In the genomic region with DNA sequence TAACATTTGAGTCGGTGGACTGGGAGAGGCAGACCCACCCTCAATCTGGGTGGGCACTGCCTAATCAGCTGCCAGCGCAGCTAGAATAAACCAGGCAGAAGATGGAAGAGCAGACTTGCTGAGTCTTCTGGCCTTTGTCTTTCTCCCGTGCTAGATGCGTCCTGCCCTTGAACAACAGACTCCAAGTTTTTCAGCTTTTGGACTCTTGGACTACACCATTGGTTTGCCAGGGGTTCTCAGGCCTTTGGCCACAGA, we compare ENCODE assay signal across 35 cellular contexts.
"Had no signal": no experiment of that assay in that cellular context is flagged by ENCODE, and none has a peak within 500 bp of the region (broad histone marks: within the 10 kb centered on the region; RNA-seq: fewer than 3 reads in every experiment).

No MANE protein-coding gene starts in this region.

- H3K36me3 Mint-ChIP-seq: activated CD4-positive, alpha-beta memory T cell treated with anti-CD3 and anti-CD28 coated beads for 36 hours; activated naive CD4-positive, alpha-beta T cell treated with anti-CD3 and anti-CD28 coated beads, Interleukin-2, amount 50 U/mL, for 72 hours; activated naive CD8-positive, alpha-beta T cell treated with anti-CD3 and anti-CD28 coated beads for 36 hours had no signal

- H3K4me3 Mint-ChIP-seq: activated B cell treated with CpG ODN at 0.5 μM for 24 hours; activated CD4-positive, alpha-beta memory T cell treated with anti-CD3 and anti-CD28 coated beads for 36 hours; activated CD4-positive, alpha-beta T cell treated with anti-CD3 and anti-CD28 coated beads, Interleukin-2, amount 10 ng/mL, durations not matched to agents 24 days and 14 days; activated CD8-positive, alpha-beta T cell treated with anti-CD3 and anti-CD28 coated beads for 36 hours; activated naive CD4-positive, alpha-beta T cell treated with anti-CD3 and anti-CD28 coated beads for 36 hours; activated naive CD8-positive, alpha-beta T cell treated with anti-CD3 and anti-CD28 coated beads for 36 hours; activated T-cell treated with anti-CD3 and anti-CD28 coated beads, Interleukin-2, amount 50 U/mL, for 4 hours; activated T-cell treated with anti-CD3 and anti-CD28 coated beads, Interleukin-2, amount 50 U/mL, for 72 hours; activated T-helper 1 cell treated with anti-CD3 and anti-CD28 coated beads, Interleukin-12 subunit alpha, Interleukin-12 subunit beta, Interleukin-2, Interleukin-4 antibody, amounts not matched to agents 30 ng/mL and 10 ng/mL and 1 ng/mL, durations not matched to agents 14 hours and 24 hours and 36 hours; activated T-helper 17 cell treated with anti-CD3 and anti-CD28 coated beads, Interleukin-2, amount 50 U/mL, for 72 hours; T-helper 1 cell treated with Interleukin-12 subunit alpha and Interleukin-12 subunit beta and Interleukin-4 antibody, amounts not matched to agents 30 μg/mL and 1 μg/mL, for 36 hours; T-helper 2 cell treated with Interferon-gamma antibody and Interleukin-4, amounts not matched to agents 5 μg/mL and 100 μg/mL, for 36 hours had no signal

- H3K27ac Mint-ChIP-seq: activated B cell treated with CpG ODN at 0.5 μM for 24 hours; activated CD4-positive, alpha-beta memory T cell treated with anti-CD3 and anti-CD28 coated beads for 36 hours; activated CD4-positive, alpha-beta T cell treated with anti-CD3 and anti-CD28 coated beads, Interleukin-2, amount 10 ng/mL, durations not matched to agents 24 days and 14 days; activated CD8-positive, alpha-beta T cell treated with anti-CD3 and anti-CD28 coated beads for 36 hours; activated naive CD4-positive, alpha-beta T cell treated with anti-CD3 and anti-CD28 coated beads for 36 hours; activated naive CD4-positive, alpha-beta T cell treated with anti-CD3 and anti-CD28 coated beads, Interleukin-2, amount 50 U/mL, for 72 hours; activated T-cell treated with anti-CD3 and anti-CD28 coated beads, Interleukin-2, amount 50 U/mL, for 72 hours; activated T-helper 1 cell treated with anti-CD3 and anti-CD28 coated beads, Interleukin-12 subunit alpha, Interleukin-12 subunit beta, Interleukin-2, Interleukin-4 antibody, amounts not matched to agents 30 ng/mL and 10 ng/mL and 1 ng/mL, durations not matched to agents 14 hours and 24 hours and 36 hours; activated T-helper 17 cell treated with anti-CD3 and anti-CD28 coated beads, Interleukin-2, amount 50 U/mL, for 72 hours; T-helper 1 cell treated with Interleukin-12 subunit alpha and Interleukin-12 subunit beta and Interleukin-4 antibody, amounts not matched to agents 30 μg/mL and 1 μg/mL, for 36 hours; T-helper 2 cell treated with Interferon-gamma antibody and Interleukin-4, amounts not matched to agents 5 μg/mL and 100 μg/mL, for 36 hours had no signal

- H3K36me3 ChIP-seq: adrenal gland, brain microvascular endothelial cell, breast epithelium had no signal

- H3K27me3 ChIP-seq: adrenal gland, body of pancreas, brain microvascular endothelial cell, breast epithelium had no signal

- H3K27me3 Mint-ChIP-seq: activated B cell treated with CpG ODN at 0.5 μM for 24 hours; activated CD4-positive, alpha-beta T cell treated with anti-CD3 and anti-CD28 coated beads, Interleukin-2, amount 10 ng/mL, durations not matched to agents 24 days and 14 days; activated CD8-positive, alpha-beta T cell treated with anti-CD3 and anti-CD28 coated beads for 36 hours; activated naive CD8-positive, alpha-beta T cell treated with anti-CD3 and anti-CD28 coated beads for 36 hours had no signal

- H3K4me1 ChIP-seq: adrenal gland, body of pancreas, breast epithelium had no signal

- H3K9me3 ChIP-seq: adrenal gland, body of pancreas, breast epithelium had no signal

- H3K4me3 ChIP-seq: adrenal gland, body of pancreas, breast epithelium had no signal

- DNase-seq: activated B cell treated with CpG ODN at 0.5 μM for 24 hours; activated CD4-positive, alpha-beta memory T cell treated with anti-CD3 and anti-CD28 coated beads for 36 hours; activated CD4-positive, alpha-beta T cell treated with anti-CD3 and anti-CD28 coated beads for 4 hours; activated CD4-positive, alpha-beta T cell treated with anti-CD3 and anti-CD28 coated beads, Interleukin-2, amount 10 ng/mL, durations not matched to agents 24 days and 14 days; activated CD4-positive, alpha-beta T cell treated with anti-CD3 and anti-CD28 coated beads, Interleukin-2, amount 50 U/mL, for 1 hour; activated CD4-positive, alpha-beta T cell treated with anti-CD3 and anti-CD28 coated beads, Interleukin-2, amount 50 U/mL, for 4 hours; activated CD4-positive, CD25-positive, alpha-beta regulatory T cell treated with anti-CD3 and anti-CD28 coated beads, Interleukin-2, amount 50 U/mL, for 72 hours; activated CD8-positive, alpha-beta memory T cell treated with anti-CD3 and anti-CD28 coated beads, Interleukin-2, amount 50 U/mL, for 4 hours; activated CD8-positive, alpha-beta T cell treated with anti-CD3 and anti-CD28 coated beads for 36 hours; activated effector memory CD4-positive, alpha-beta T cell treated with anti-CD3 and anti-CD28 coated beads, Interleukin-2, amount 50 U/mL, for 16 hours; activated gamma-delta T cell treated with Interleukin-2 at 50 U/mL for 16 hours; activated naive CD4-positive, alpha-beta T cell; activated naive CD4-positive, alpha-beta T cell treated with anti-CD3 and anti-CD28 coated beads for 36 hours; activated naive CD4-positive, alpha-beta T cell treated with anti-CD3 and anti-CD28 coated beads, Interleukin-2, amount 50 U/mL, for 16 hours; activated naive CD8-positive, alpha-beta T cell treated with anti-CD3 and anti-CD28 coated beads for 36 hours; activated T-cell treated with anti-CD3 and anti-CD28 coated beads for 4 hours; activated T-cell treated with anti-CD3 and anti-CD28 coated beads, Interleukin-2, amount 50 U/mL, for 1 hour; activated T-cell treated with anti-CD3 and anti-CD28 coated beads, Interleukin-2, amount 50 U/mL, for 4 hours; activated T-cell treated with anti-CD3 and anti-CD28 coated beads, Interleukin-2, amount 50 U/mL, for 72 hours; adrenal gland; amniotic stem cell; aorta; body of pancreas; brain microvascular endothelial cell; central memory CD4-positive, alpha-beta T cell; T-helper 2 cell; T-helper 9 cell had no signal

- ATAC-seq: activated CD8-positive, alpha-beta T cell treated with anti-CD3 and anti-CD28 coated beads for 36 hours; activated naive CD4-positive, alpha-beta T cell treated with anti-CD3 and anti-CD28 coated beads, Interleukin-2, amount 50 U/mL, for 72 hours; activated T-cell treated with anti-CD3 and anti-CD28 coated beads, Interleukin-2, amount 50 U/mL, for 4 hours; activated T-cell treated with anti-CD3 and anti-CD28 coated beads, Interleukin-2, amount 50 U/mL, for 72 hours; activated T-helper 17 cell treated with anti-CD3 and anti-CD28 coated beads, Interleukin-2, amount 50 U/mL, for 72 hours; body of pancreas had no signal

- H3K27ac ChIP-seq: adrenal gland, body of pancreas, brain microvascular endothelial cell, breast epithelium had no signal

- H3K9me3 Mint-ChIP-seq: activated B cell treated with CpG ODN at 0.5 μM for 24 hours; activated CD4-positive, alpha-beta memory T cell treated with anti-CD3 and anti-CD28 coated beads for 36 hours; activated CD4-positive, alpha-beta T cell treated with anti-CD3 and anti-CD28 coated beads, Interleukin-2, amount 10 ng/mL, durations not matched to agents 24 days and 14 days; activated CD8-positive, alpha-beta T cell treated with anti-CD3 and anti-CD28 coated beads for 36 hours; activated naive CD4-positive, alpha-beta T cell treated with anti-CD3 and anti-CD28 coated beads for 36 hours; activated naive CD4-positive, alpha-beta T cell treated with anti-CD3 and anti-CD28 coated beads, Interleukin-2, amount 50 U/mL, for 72 hours; activated naive CD8-positive, alpha-beta T cell treated with anti-CD3 and anti-CD28 coated beads for 36 hours; activated T-cell treated with anti-CD3 and anti-CD28 coated beads, Interleukin-2, amount 50 U/mL, for 4 hours; activated T-cell treated with anti-CD3 and anti-CD28 coated beads, Interleukin-2, amount 50 U/mL, for 72 hours; activated T-helper 1 cell treated with anti-CD3 and anti-CD28 coated beads, Interleukin-12 subunit alpha, Interleukin-12 subunit beta, Interleukin-2, Interleukin-4 antibody, amounts not matched to agents 30 ng/mL and 10 ng/mL and 1 ng/mL, durations not matched to agents 14 hours and 24 hours and 36 hours; activated T-helper 17 cell treated with anti-CD3 and anti-CD28 coated beads, Interleukin-2, amount 50 U/mL, for 72 hours; T-helper 1 cell treated with Interleukin-12 subunit alpha and Interleukin-12 subunit beta and Interleukin-4 antibody, amounts not matched to agents 30 μg/mL and 1 μg/mL, for 36 hours; T-helper 2 cell treated with Interferon-gamma antibody and Interleukin-4, amounts not matched to agents 5 μg/mL and 100 μg/mL, for 36 hours had no signal

- FAIRE-seq: astrocyte, TTC549 had no signal

- H3K4me1 Mint-ChIP-seq: activated B cell treated with CpG ODN at 0.5 μM for 24 hours; activated CD4-positive, alpha-beta T cell treated with anti-CD3 and anti-CD28 coated beads, Interleukin-2, amount 10 ng/mL, durations not matched to agents 24 days and 14 days; activated naive CD8-positive, alpha-beta T cell treated with anti-CD3 and anti-CD28 coated beads for 36 hours; activated T-helper 17 cell treated with anti-CD3 and anti-CD28 coated beads, Interleukin-2, amount 50 U/mL, for 72 hours had no signal
